19 cellular contexts compared by ENCODE assay signal in genomic region chr2:29275186-29275585, GRCh38.
"Had no signal": no experiment of that assay in that cellular context is flagged by ENCODE, and none has a peak within 500 bp of the region (broad histone marks: within the 10 kb centered on the region; RNA-seq: fewer than 3 reads in every experiment).

No MANE protein-coding gene starts in this region.

- ATAC-seq: K562, Panc1 had no signal

- H3K9me3 ChIP-seq: SK-N-SH had no signal

- FAIRE-seq: K562 had no signal

- H3K9ac ChIP-seq: KMS-11, SK-N-SH had no signal

- H3K27ac ChIP-seq: KMS-11, RWPE1 had no signal

- DNase-seq: Kasumi-1, MM.1S, NCI-H1092 treated with DMSO at 0.1 percent for 48 hours, NCI-H1436, NCI-H187, NCI-H2029, NCI-H2081 treated with DMSO at 0.1 percent for 48 hours, NCI-H2171, NCI-H226, NCI-H446, NCI-H510A, NCI-H524 treated with DMSO at 0.1 percent for 48 hours, NCI-H774, SHP77, SK-N-SH had no signal

- H3K4me2 ChIP-seq: KMS-11, SK-N-SH had no signal

- H3K4me3 ChIP-seq: K562 had no signal
